In the genomic region with DNA sequence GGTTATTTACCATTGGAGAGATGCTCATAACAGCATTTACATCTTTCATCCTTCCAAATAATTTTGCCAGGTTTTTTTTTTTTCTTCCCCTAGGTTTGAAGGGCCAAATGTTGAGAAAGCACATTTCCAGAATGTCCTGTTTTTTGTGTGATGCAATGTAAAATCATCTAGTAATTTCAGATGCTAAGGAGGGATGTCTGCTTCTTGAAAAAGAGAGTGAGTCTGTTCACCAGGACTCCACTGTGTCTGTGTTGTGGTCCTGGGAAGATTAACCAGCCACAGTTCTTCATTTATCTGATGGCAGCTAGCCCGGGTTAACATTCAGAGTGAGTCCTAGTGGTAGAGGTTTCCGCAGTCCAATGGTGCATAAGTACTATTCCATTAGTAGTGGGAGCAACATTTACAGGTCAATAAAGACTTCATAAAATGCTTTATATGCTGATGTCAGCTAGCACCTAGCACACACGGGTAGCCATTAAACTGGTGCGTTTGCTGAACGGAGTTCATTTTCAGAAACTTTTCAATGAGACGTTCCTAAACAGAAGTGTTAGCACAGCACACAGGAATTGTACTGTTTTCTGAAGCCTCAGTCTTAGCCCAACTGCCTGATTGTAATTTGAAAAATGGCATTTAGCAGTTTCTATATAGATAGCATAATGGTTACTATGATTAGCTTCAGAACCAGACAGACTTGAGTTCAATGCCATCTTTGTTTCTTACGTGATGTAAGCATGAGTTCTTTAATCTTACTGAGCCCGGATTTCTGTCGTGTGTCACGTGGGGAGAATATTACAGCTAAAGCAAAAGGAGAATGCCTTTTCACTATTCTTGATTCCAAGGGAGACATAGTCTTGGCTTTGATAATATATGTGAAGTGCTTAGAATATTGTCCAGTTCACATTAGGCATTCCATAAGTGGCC, we compare ENCODE assay signal across 31 cellular contexts.
"Had no signal": no experiment of that assay in that cellular context is flagged by ENCODE, and none has a peak within 500 bp of the region (broad histone marks: within the 10 kb centered on the region; RNA-seq: fewer than 3 reads in every experiment).

No MANE protein-coding gene starts in this region.

- H3K4me3 Mint-ChIP-seq: activated B cell treated with CpG ODN at 0.5 μM for 24 hours; activated CD8-positive, alpha-beta T cell treated with anti-CD3 and anti-CD28 coated beads for 36 hours; activated naive CD4-positive, alpha-beta T cell treated with anti-CD3 and anti-CD28 coated beads for 36 hours; activated naive CD4-positive, alpha-beta T cell treated with anti-CD3 and anti-CD28 coated beads, Interleukin-2, amount 50 U/mL, for 24 hours; activated naive CD8-positive, alpha-beta T cell treated with anti-CD3 and anti-CD28 coated beads for 36 hours; activated naive CD8-positive, alpha-beta T cell treated with anti-CD3 and anti-CD28 coated beads, Interleukin-2, amount 50 U/mL, for 24 hours; activated T-cell treated with anti-CD3 and anti-CD28 coated beads, Interleukin-2, amount 50 U/mL, for 4 hours; activated T-helper 17 cell treated with anti-CD3 and anti-CD28 coated beads, Interleukin-2, amount 50 U/mL, for 72 hours; central memory CD8-positive, alpha-beta T cell; dendritic cell treated with granulocyte-macrophage colony-stimulating factor and Interleukin-4, amounts not matched to agents 40 ng/mL and 50 ng/mL, for 4 days; endodermal cell had no signal

- H3K9me3 ChIP-seq: adrenal gland had no signal

- ATAC-seq: activated CD4-positive, CD25-positive, alpha-beta regulatory T cell treated with anti-CD3 and anti-CD28 coated beads, Interleukin-2, amount 50 U/mL, for 24 hours; activated CD8-positive, alpha-beta T cell treated with anti-CD3 and anti-CD28 coated beads for 36 hours; activated naive CD8-positive, alpha-beta T cell treated with anti-CD3 and anti-CD28 coated beads, Interleukin-2, amount 50 U/mL, for 24 hours; activated T-cell treated with anti-CD3 and anti-CD28 coated beads, Interleukin-2, amount 50 U/mL, for 4 hours; activated T-helper 17 cell treated with anti-CD3 and anti-CD28 coated beads, Interleukin-2, amount 50 U/mL, for 72 hours; esophagus mucosa; foreskin keratinocyte had no signal

- H3K27me3 Mint-ChIP-seq: activated B cell treated with CpG ODN at 0.5 μM for 24 hours; activated CD8-positive, alpha-beta T cell treated with anti-CD3 and anti-CD28 coated beads for 36 hours; activated naive CD8-positive, alpha-beta T cell treated with anti-CD3 and anti-CD28 coated beads for 36 hours; activated naive CD8-positive, alpha-beta T cell treated with anti-CD3 and anti-CD28 coated beads, Interleukin-2, amount 50 U/mL, for 24 hours; activated T-helper 17 cell treated with anti-CD3 and anti-CD28 coated beads, Interleukin-2, amount 50 U/mL, for 72 hours; central memory CD8-positive, alpha-beta T cell; dendritic cell treated with granulocyte-macrophage colony-stimulating factor and Interleukin-4, amounts not matched to agents 40 ng/mL and 50 ng/mL, for 4 days had no signal

- H3K4me1 Mint-ChIP-seq: activated B cell treated with CpG ODN at 0.5 μM for 24 hours; activated naive CD4-positive, alpha-beta T cell treated with anti-CD3 and anti-CD28 coated beads, Interleukin-2, amount 50 U/mL, for 24 hours; activated naive CD8-positive, alpha-beta T cell treated with anti-CD3 and anti-CD28 coated beads for 36 hours; activated naive CD8-positive, alpha-beta T cell treated with anti-CD3 and anti-CD28 coated beads, Interleukin-2, amount 50 U/mL, for 24 hours; activated T-helper 17 cell treated with anti-CD3 and anti-CD28 coated beads, Interleukin-2, amount 50 U/mL, for 72 hours; central memory CD8-positive, alpha-beta T cell had no signal

- H3K27ac ChIP-seq: adrenal gland, brain microvascular endothelial cell, coronary artery, dorsolateral prefrontal cortex, foreskin keratinocyte, WERI-Rb-1 had no signal

- H3K9me3 Mint-ChIP-seq: activated B cell treated with CpG ODN at 0.5 μM for 24 hours; activated CD8-positive, alpha-beta T cell treated with anti-CD3 and anti-CD28 coated beads for 36 hours; activated naive CD4-positive, alpha-beta T cell treated with anti-CD3 and anti-CD28 coated beads for 36 hours; activated naive CD4-positive, alpha-beta T cell treated with anti-CD3 and anti-CD28 coated beads, Interleukin-2, amount 50 U/mL, for 24 hours; activated naive CD8-positive, alpha-beta T cell treated with anti-CD3 and anti-CD28 coated beads for 36 hours; activated naive CD8-positive, alpha-beta T cell treated with anti-CD3 and anti-CD28 coated beads, Interleukin-2, amount 50 U/mL, for 24 hours; activated T-cell treated with anti-CD3 and anti-CD28 coated beads, Interleukin-2, amount 50 U/mL, for 4 hours; dendritic cell treated with granulocyte-macrophage colony-stimulating factor and Interleukin-4, amounts not matched to agents 40 ng/mL and 50 ng/mL, for 4 days; endodermal cell had no signal

- H3K36me3 ChIP-seq: adrenal gland, brain microvascular endothelial cell, WERI-Rb-1 had no signal

- DNase-seq: activated B cell treated with CpG ODN at 0.5 μM for 24 hours; activated CD4-positive, alpha-beta T cell treated with anti-CD3 and anti-CD28 coated beads for 48 hours; activated CD4-positive, alpha-beta T cell treated with anti-CD3 and anti-CD28 coated beads, Interleukin-2, amount 50 U/mL, for 1 hour; activated CD4-positive, alpha-beta T cell treated with anti-CD3 and anti-CD28 coated beads, Interleukin-2, amount 50 U/mL, for 48 hours; activated CD8-positive, alpha-beta memory T cell treated with anti-CD3 and anti-CD28 coated beads for 24 hours; activated CD8-positive, alpha-beta T cell treated with anti-CD3 and anti-CD28 coated beads for 36 hours; activated effector memory CD4-positive, alpha-beta T cell treated with Interleukin-2 at 50 U/mL for 16 hours; activated naive CD4-positive, alpha-beta T cell treated with anti-CD3 and anti-CD28 coated beads for 36 hours; activated naive CD8-positive, alpha-beta T cell treated with anti-CD3 and anti-CD28 coated beads for 36 hours; activated naive CD8-positive, alpha-beta T cell treated with anti-CD3 and anti-CD28 coated beads, Interleukin-2, amount 50 U/mL, for 24 hours; activated T-cell treated with anti-CD3 and anti-CD28 coated beads, Interleukin-2, amount 50 U/mL, for 4 hours; adrenal gland; amygdala; brain microvascular endothelial cell; dorsolateral prefrontal cortex; effector memory CD4-positive, alpha-beta T cell; endodermal cell; foreskin keratinocyte; head of caudate nucleus; hippocampal formation; T-helper 2 cell; WERI-Rb-1 had no signal

- H3K4me1 ChIP-seq: adrenal gland, foreskin keratinocyte had no signal

- H3K27me3 ChIP-seq: adrenal gland, brain microvascular endothelial cell, dorsolateral prefrontal cortex, foreskin keratinocyte had no signal

- H3K36me3 Mint-ChIP-seq: activated naive CD4-positive, alpha-beta T cell treated with anti-CD3 and anti-CD28 coated beads, Interleukin-2, amount 50 U/mL, for 24 hours; activated naive CD8-positive, alpha-beta T cell treated with anti-CD3 and anti-CD28 coated beads for 36 hours had no signal

- H3K4me3 ChIP-seq: adrenal gland, coronary artery, dorsolateral prefrontal cortex had no signal

- H3K27ac Mint-ChIP-seq: activated B cell treated with CpG ODN at 0.5 μM for 24 hours; activated CD8-positive, alpha-beta T cell treated with anti-CD3 and anti-CD28 coated beads for 36 hours; activated naive CD4-positive, alpha-beta T cell treated with anti-CD3 and anti-CD28 coated beads for 36 hours; activated naive CD4-positive, alpha-beta T cell treated with anti-CD3 and anti-CD28 coated beads, Interleukin-2, amount 50 U/mL, for 24 hours; activated naive CD8-positive, alpha-beta T cell treated with anti-CD3 and anti-CD28 coated beads for 36 hours; activated naive CD8-positive, alpha-beta T cell treated with anti-CD3 and anti-CD28 coated beads, Interleukin-2, amount 50 U/mL, for 24 hours; activated T-helper 17 cell treated with anti-CD3 and anti-CD28 coated beads, Interleukin-2, amount 50 U/mL, for 72 hours; dendritic cell treated with granulocyte-macrophage colony-stimulating factor and Interleukin-4, amounts not matched to agents 40 ng/mL and 50 ng/mL, for 4 days; endodermal cell had no signal

- FAIRE-seq: astrocyte, bronchial epithelial cell had no signal
